17 cellular contexts compared by ENCODE assay signal in genomic region chr6:31752739-31753319, GRCh38. TPM values are rescaled to one million over a fixed set of nuclear protein-coding genes. Genes with fewer than 3 reads are reported as not detected.
A peak's percentile ranks its signal among the peaks of the same experiment; 100 is the strongest.
DNase-seq lines count a peak whose midpoint lies in the region; ATAC-seq, FAIRE-seq and TF ChIP-seq lines count a peak whose summit lies in the region.
"Had no signal": no experiment of that assay in that cellular context is flagged by ENCODE, and none has a peak within 500 bp of the region (broad histone marks: within the 10 kb centered on the region; RNA-seq: fewer than 3 reads in every experiment).

No MANE protein-coding gene starts in this region.

- H3K4me1 Mint-ChIP-seq in progenitor cell of endocrine pancreas (ENCODE audit: low read depth): peaks cover 4% of the 10 kb centered on the region
- H3K4me1 Mint-ChIP-seq: B cell had no signal

- TF ChIP-seq POLR2A in A549 (IDR thresholded peaks at IDR 0.05; ENCODE audit: low read length) (no peak), HCT116 (IDR thresholded peaks at IDR 0.05; ENCODE audit: borderline replicate concordance, extremely low read depth, insufficient read depth, insufficient read length) (no peak)

- H3K79me2 ChIP-seq in HCT116 (ENCODE audit: insufficient read depth, low read length): no peaks in the 10 kb centered on the region

- no peak overlapping the region for H2AFZ ChIP-seq in HCT116 (ENCODE audit: low read depth, low read length, poor library complexity, severe bottlenecking)

- H3K9me2 ChIP-seq in HCT116 (ENCODE audit: insufficient read depth): no peaks in the 10 kb centered on the region

- H3K9ac ChIP-seq in HCT116 (ENCODE audit: low read length): no peak overlapping the region

- no peak overlapping the region for H3K4me3 Mint-ChIP-seq in progenitor cell of endocrine pancreas (ENCODE audit: low read depth)
- H3K4me3 Mint-ChIP-seq: B cell had no signal

- TF ChIP-seq RAD21 in A549 (conservative IDR thresholded peaks at IDR 0.05 in 1 of 2, IDR thresholded peaks at IDR 0.05 in 1 of 2) (no peak), HCT116 (IDR thresholded peaks at IDR 0.05; ENCODE audit: low read depth) (no peak)

- DNase-seq in A549 (ENCODE audit: low read depth in 1 of 2, low spot score in 1 of 2) (peak in 1 of 2 experiments; percentile 37), HCT116 (ENCODE audit: low read depth, low spot score) (no peak), amniotic epithelial cell (ENCODE audit: low read depth) (peak; percentile 90), fibroblast of the aortic adventitia (ENCODE audit: low read depth) (peak; percentile 70), UCSD-AML1 (lab: John Stamatoyannopoulos, UW; ENCODE audit: unreplicated experiment) (no peak), progenitor cell of endocrine pancreas (ENCODE audit: low spot score, unreplicated experiment) (no peak), NCI-H748 treated with DMSO at 0.1 percent for 48 hours (lab: John Stamatoyannopoulos, UW) (no peak), NCI-H524 treated with DMSO at 0.1 percent for 48 hours (lab: John Stamatoyannopoulos, UW) (no peak)
- DNase-seq: activated CD4-positive, CD25-positive, alpha-beta regulatory T cell treated with anti-CD3 and anti-CD28 coated beads, Interleukin-2, amount 50 U/mL, for 72 hours; DMS153; dorsolateral prefrontal cortex; gastrocnemius medialis; islet precursor cell; NCI-H1105 treated with DMSO at 0.1 percent for 48 hours; NCI-H446; testis had no signal

- intact Hi-C loops in HCT116 (cut with micrococcal nuclease): no loop called here

- CTCF ChIA-PET in A549 (lab: Yijun Ruan, JAX) (interaction anchor here (0.7 to 2.9 kb wide), 8 partner anchors 17 to 135 kb away, joined by 3 to 12 read pairs (median 4); partner anchors contain the start of gene MPIG6B), HCT116 (lab: Charles Lee) (interaction anchor here (1.0 kb wide), 1 partner anchor 17 kb away, joined by 4 read pairs; no protein-coding TSS in a partner anchor)

- H3K27me3 Mint-ChIP-seq in progenitor cell of endocrine pancreas: no peaks in the 10 kb centered on the region
- H3K27me3 Mint-ChIP-seq: B cell had no signal

- H3K9me3 ChIP-seq in A549: no peaks in the 10 kb centered on the region
- no peaks in the 10 kb centered on the region for H3K9me3 ChIP-seq in HCT116 (ENCODE audit: control insufficient read depth in 1 of 2, insufficient read depth in 1 of 2, low read depth in 1 of 2, low read length in 2 of 2)
- H3K9me3 ChIP-seq: gastrocnemius medialis, testis had no signal

- no peak overlapping the region for H3K27ac Mint-ChIP-seq in progenitor cell of endocrine pancreas
- H3K27ac Mint-ChIP-seq: B cell had no signal

- H3K27me3 ChIP-seq in HCT116 (ENCODE audit: insufficient read depth, low read length): no peaks in the 10 kb centered on the region
- H3K27me3 ChIP-seq: dorsolateral prefrontal cortex, gastrocnemius medialis, testis had no signal

- WGBS in A549 (ENCODE audit: missing lambda C conversion rate): 40% methylated on average over 8 of the region's 8 CpGs

- TF ChIP-seq EP300 in A549 (IDR thresholded peaks at IDR 0.05): no peak

- no TSS peak for BruUV-seq in HCT116 (replicated peaks; lab: Mats Ljungman, UMichigan)

- no peak overlapping the region for H3K4me3 ChIP-seq in A549
- no peak overlapping the region for H3K4me3 ChIP-seq in HCT116 (replicated peaks in 1 of 2; ENCODE audit: low read depth in 1 of 2, low read length in 2 of 2)
- H3K4me3 ChIP-seq in fibroblast of the aortic adventitia (ENCODE audit: low read depth, low read length): no peak overlapping the region
- H3K4me3 ChIP-seq: dorsolateral prefrontal cortex, gastrocnemius medialis, testis had no signal

- H4K20me1 ChIP-seq in HCT116 (ENCODE audit: insufficient read depth): no peaks in the 10 kb centered on the region

- FAIRE-seq in A549 (lab: Jason Lieb, UNC): no peak

- RAD21 ChIA-PET in HCT116 (lab: Charles Lee; ENCODE audit: low non-redundant PET in 1 of 2, low total read pairs in 2 of 2, uncharacterized antibody in 2 of 2, unreplicated experiment in 2 of 2): no interaction called here

- POLR2A ChIA-PET in A549 (lab: Yijun Ruan, JAX): interaction anchor here (0.6 to 1.3 kb wide), 4 partner anchors 13 to 75 kb away, joined by 3 to 5 read pairs (median 3); partner anchors contain the start of genes CLIC1, HSPA1A, HSPA1B and HSPA1L
- POLR2A ChIA-PET in HCT116 (lab: Charles Lee): interaction anchor here (1.0 kb wide), 1 partner anchor 16 kb away, joined by 4 read pairs; the partner anchor contains the start of gene CLIC1

- H3K27ac ChIP-seq in A549 (peak overlapping the region in 1 of 2 experiments; percentile 53; a peak in 2 of 6 replicates), HCT116 (ENCODE audit: low read depth, low read length) (no peak overlapping the region)
- H3K27ac ChIP-seq: dorsolateral prefrontal cortex, gastrocnemius medialis, testis had no signal

- H3K4me2 ChIP-seq in A549 (peak overlapping the region; percentile 51), HCT116 (ENCODE audit: low read length) (no peak overlapping the region)

- peaks cover 2% of the 10 kb centered on the region for H3K36me3 Mint-ChIP-seq in progenitor cell of endocrine pancreas (ENCODE audit: insufficient read depth)

- no peak for TF ChIP-seq CTCF in A549 (IDR thresholded peaks at IDR 0.05)
- TF ChIP-seq CTCF in HCT116 (IDR thresholded peaks at IDR 0.05 in 2 of 3, conservative IDR thresholded peaks at IDR 0.05 in 1 of 3; ENCODE audit: borderline replicate concordance in 1 of 3, insufficient read depth in 1 of 3, low read depth in 2 of 3, low read length in 2 of 3): no peak
- no peak for TF ChIP-seq CTCF in fibroblast of the aortic adventitia (IDR thresholded peaks at IDR 0.05; ENCODE audit: insufficient read depth, low read length)
- TF ChIP-seq CTCF in progenitor cell of endocrine pancreas (IDR thresholded peaks at IDR 0.05; ENCODE audit: unreplicated experiment): no peak

- ATAC-seq in A549 (peak; percentile 90 to 94), HCT116 (peak; percentile 48; the same call in 1 of the 2 replicates)
- ATAC-seq: gastrocnemius medialis had no signal

- no peaks in the 10 kb centered on the region for H3K9me3 Mint-ChIP-seq in progenitor cell of endocrine pancreas (ENCODE audit: low read depth)

- peaks cover 2 to 8% of the 10 kb centered on the region in 2 experiments; a peak in 3 of 4 replicates for H3K36me3 ChIP-seq in HCT116 (ENCODE audit: control insufficient read depth in 1 of 2, insufficient read depth in 2 of 2, low read length in 2 of 2)
- H3K36me3 ChIP-seq: gastrocnemius medialis had no signal

- H3K4me1 ChIP-seq in A549 (peaks cover 13% of the 10 kb centered on the region), HCT116 (ENCODE audit: control insufficient read depth in 1 of 2, insufficient read depth in 2 of 2, low read length in 2 of 2) (no peaks in the 10 kb centered on the region)
- H3K4me1 ChIP-seq: gastrocnemius medialis, testis had no signal

RNA-seq across cellular contexts. Expression of gene SAPCD1, which starts 9.6 kb away (rescaled TPM):
- polyA plus RNA-seq in A549 (2011; rRNA removed): 3.3 and 6.9 TPM in 2 replicates
- polyA plus RNA-seq in A549 (2012; cell fraction: cytosol; rRNA removed): 4.8 and 5.5 TPM in 2 replicates
- polyA plus RNA-seq in A549 (2012; cell fraction: nucleus; rRNA removed): 77.0 and 87.7 TPM in 2 replicates
- 5.8 to 7.5 TPM (median 7.1 TPM) in 3 replicates for polyA plus RNA-seq in A549 (2017; fragmentation: RNase III; extraction: RNeasy Plus Mini Kit Qiagen cat#74134 plus additional on column Dnase treatment)
- polyA minus RNA-seq in A549 (2011; rRNA and poly(A)+ RNA removed): 0.50 and 1.7 TPM in 2 replicates
- 18.2 TPM for total RNA-seq in HCT116 (2021; ENCODE audit: unreplicated experiment)
- 7.2 and 11.4 TPM in 2 replicates for polyA plus RNA-seq in HCT116 (2012)
- total RNA-seq in fibroblast of the aortic adventitia (ENCODE audit: low replicate concordance): 0.90 and 6.2 TPM in 2 replicates
- total RNA-seq in progenitor cell of endocrine pancreas: 8.6 and 11.9 TPM in 2 replicates
- total RNA-seq: gastrocnemius medialis had no signal

RNA-seq across cellular contexts. Expression of gene MSH5, which starts 13.0 kb away (rescaled TPM):
- polyA plus RNA-seq in A549 (2011; rRNA removed): 36.5 and 42.6 TPM in 2 replicates
- 24.2 and 25.0 TPM in 2 replicates for polyA plus RNA-seq in A549 (2012; cell fraction: cytosol; rRNA removed)
- polyA plus RNA-seq in A549 (2012; cell fraction: nucleus; rRNA removed): 194 and 283 TPM in 2 replicates
- 17.1 to 18.8 TPM (median 17.4 TPM) in 3 replicates for polyA plus RNA-seq in A549 (2017; fragmentation: RNase III; extraction: RNeasy Plus Mini Kit Qiagen cat#74134 plus additional on column Dnase treatment)
- polyA minus RNA-seq in A549 (2011; rRNA and poly(A)+ RNA removed): 37.9 and 48.0 TPM in 2 replicates
- total RNA-seq in HCT116 (2021; ENCODE audit: unreplicated experiment): 90.4 TPM
- polyA plus RNA-seq in HCT116 (2012): 49.3 and 53.4 TPM in 2 replicates
- 3.1 and 23.0 TPM in 2 replicates for total RNA-seq in fibroblast of the aortic adventitia (ENCODE audit: low replicate concordance)
- total RNA-seq in progenitor cell of endocrine pancreas: 45.0 and 51.3 TPM in 2 replicates

RNA-seq across cellular contexts. Expression of gene CLIC1, which starts 16.5 kb away (rescaled TPM):
- polyA plus RNA-seq in A549 (2011; rRNA removed) (346 and 397 TPM in 2 replicates), A549 (2017; fragmentation: RNase III; extraction: RNeasy Plus Mini Kit Qiagen cat#74134 plus additional on column Dnase treatment) (249 to 283 TPM (median 251 TPM) in 3 replicates)
- polyA plus RNA-seq in A549 (2012; cell fraction: cytosol; rRNA removed): 342 and 358 TPM in 2 replicates
- 234 and 248 TPM in 2 replicates for polyA plus RNA-seq in A549 (2012; cell fraction: nucleus; rRNA removed)
- 270 and 354 TPM in 2 replicates for polyA minus RNA-seq in A549 (2011; rRNA and poly(A)+ RNA removed)
- total RNA-seq in HCT116 (2021; ENCODE audit: unreplicated experiment) (432 TPM), fibroblast of the aortic adventitia (ENCODE audit: low replicate concordance) (174 and 576 TPM in 2 replicates), progenitor cell of endocrine pancreas (275 and 286 TPM in 2 replicates)
- polyA plus RNA-seq in HCT116 (2012): 496 and 580 TPM in 2 replicates

RNA-seq across cellular contexts. Expression of gene DDAH2, which starts 23.7 kb away (rescaled TPM):
- polyA plus RNA-seq in A549 (2011; rRNA removed) (19.3 and 20.6 TPM in 2 replicates), A549 (2017; fragmentation: RNase III; extraction: RNeasy Plus Mini Kit Qiagen cat#74134 plus additional on column Dnase treatment) (44.8 to 57.3 TPM (median 54.5 TPM) in 3 replicates)
- polyA plus RNA-seq in A549 (2012; cell fraction: cytosol; rRNA removed): 34.2 and 40.9 TPM in 2 replicates
- 34.2 and 38.0 TPM in 2 replicates for polyA plus RNA-seq in A549 (2012; cell fraction: nucleus; rRNA removed)
- polyA minus RNA-seq in A549 (2011; rRNA and poly(A)+ RNA removed): 10.5 and 15.5 TPM in 2 replicates
- total RNA-seq in HCT116 (2021; ENCODE audit: unreplicated experiment) (43.4 TPM), fibroblast of the aortic adventitia (ENCODE audit: low replicate concordance) (70.5 and 223 TPM in 2 replicates), progenitor cell of endocrine pancreas (218 and 233 TPM in 2 replicates)
- polyA plus RNA-seq in HCT116 (2012): 43.2 and 45.3 TPM in 2 replicates

RNA-seq across cellular contexts. Expression of gene VWA7, which starts 24.3 kb away (rescaled TPM):
- polyA plus RNA-seq in A549 (2011; rRNA removed): 1.1 TPM in 2 replicates
- polyA plus RNA-seq in A549 (2012; cell fraction: cytosol; rRNA removed): 0.59 and 1.1 TPM in 2 replicates
- polyA plus RNA-seq in A549 (2012; cell fraction: nucleus; rRNA removed): 2.5 and 2.8 TPM in 2 replicates
- polyA plus RNA-seq in A549 (2017; fragmentation: RNase III; extraction: RNeasy Plus Mini Kit Qiagen cat#74134 plus additional on column Dnase treatment): 0.95 to 1.1 TPM (median 0.98 TPM) in 3 replicates
- polyA minus RNA-seq in A549 (2011; rRNA and poly(A)+ RNA removed): 1.1 and 1.3 TPM in 2 replicates
- total RNA-seq in HCT116 (2021; ENCODE audit: unreplicated experiment): 14.6 TPM
- 11.7 and 13.0 TPM in 2 replicates for polyA plus RNA-seq in HCT116 (2012)
- total RNA-seq in fibroblast of the aortic adventitia (ENCODE audit: low replicate concordance): 0.36 and 0.90 TPM in 2 replicates
- total RNA-seq in progenitor cell of endocrine pancreas: 9.5 and 11.6 TPM in 2 replicates

Comparison
In these comparisons a context has a peak if more than half of its experiments do, and no peak if none do; other contexts are left out.
1. DNase-seq: peak in amniotic epithelial cell (single experiment) and fibroblast of the aortic adventitia (single experiment); none in HCT116 (single experiment), UCSD-AML1 (single experiment), progenitor cell of endocrine pancreas (single experiment), NCI-H748 treated with DMSO at 0.1 percent for 48 hours (single experiment) and NCI-H524 treated with DMSO at 0.1 percent for 48 hours (single experiment).